In genomic region chr18:57819671-57820460, GRCh38 we compare ENCODE assay signal across 1 cellular context.
TF ChIP-seq lines count a peak whose summit lies in the region.

No MANE protein-coding gene starts in this region.

TF ChIP-seq in GM23338, 12 proteins besides CTCF, POLR2A, EP300 and RAD21 (continued from another document):
- TF ChIP-seq CREB1 (CRISPR knock-in tag; IDR thresholded peaks at IDR 0.05; ENCODE audit: low read depth) (no peak), STAT1 (IDR thresholded peaks at IDR 0.05; ENCODE audit: unreplicated experiment) (no peak), ZNF114 (CRISPR knock-in tag; IDR thresholded peaks at IDR 0.05) (no peak)
